Comparison of ENCODE assay signal across 8 cellular contexts in the genomic region with DNA sequence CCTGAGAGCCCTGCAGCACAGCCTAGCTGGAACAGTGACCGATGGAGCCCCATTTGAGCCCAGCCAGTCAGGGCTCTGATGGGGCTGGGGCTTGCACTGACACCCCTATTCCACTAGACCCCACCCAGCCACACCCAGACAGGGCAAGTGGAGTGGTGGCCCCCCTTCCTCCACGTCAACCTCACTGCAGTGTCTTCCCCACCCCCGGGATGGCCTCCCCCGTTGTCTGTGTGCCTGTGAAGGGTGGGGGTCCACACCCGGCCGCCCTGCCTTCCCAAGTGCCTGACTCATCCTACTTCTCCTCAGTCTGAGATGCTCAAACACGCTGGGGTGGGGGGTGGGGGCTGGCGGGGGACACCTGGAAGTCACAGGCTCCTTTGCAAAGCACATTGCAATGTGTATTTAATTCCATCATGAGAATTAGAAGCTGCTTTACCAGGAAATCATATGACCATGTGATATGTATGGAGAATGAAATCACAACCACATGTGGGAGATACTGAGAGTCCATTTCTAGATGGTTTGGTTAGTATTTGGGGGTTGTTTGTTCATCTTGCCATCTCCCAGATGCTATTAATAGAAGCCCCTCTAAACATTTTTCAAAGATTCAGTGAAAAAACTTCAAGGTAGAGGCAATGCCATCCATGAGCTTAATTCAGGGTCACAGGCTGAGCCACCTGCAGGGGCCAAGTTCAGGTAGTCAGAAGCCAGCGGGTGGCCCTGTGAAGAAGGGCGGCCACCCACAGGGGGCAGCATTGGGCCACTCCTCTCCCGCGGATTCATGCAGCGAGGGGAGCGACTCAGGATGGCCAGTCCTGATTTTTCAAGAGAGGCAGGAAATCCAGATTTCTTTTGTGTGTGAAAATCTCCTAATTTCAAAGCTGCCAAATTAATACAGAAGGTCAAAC. TPM values are rescaled to one million over a fixed set of nuclear protein-coding genes. Genes with fewer than 3 reads are reported as not detected.
DNase-seq lines count a peak whose midpoint lies in the region; ATAC-seq and TF ChIP-seq lines count a peak whose summit lies in the region.

No MANE protein-coding gene starts in this region.

- intact Hi-C loops in left cardiac atrium (cut with DNase I), result loop anchor here in 1 of 2 donors (5.0 kb wide), 1 partner anchor 51 kb away; no protein-coding TSS in a partner anchor
- intact Hi-C loops in prostate gland (cut with DNase I), result no loop called here

- ATAC-seq in HG03159 (IDR thresholded peaks at IDR 0.05; ENCODE audit: unreplicated experiment), result peak; percentile 62
- ATAC-seq in RWPE2 (ENCODE audit: low read depth), result peak; percentile 60; the same call in 2 of the 3 replicates
- peak; percentile 44 to 65 for ATAC-seq in left cardiac atrium
- ATAC-seq in GM19463 (IDR thresholded peaks at IDR 0.05; ENCODE audit: unreplicated experiment), result no peak
- ATAC-seq in HG03469 (IDR thresholded peaks at IDR 0.05; ENCODE audit: unreplicated experiment), result no peak

- no peaks in the 10 kb centered on the region for H3K36me3 ChIP-seq in RWPE2 (ENCODE audit: low read depth)
- no peaks in the 10 kb centered on the region for H3K36me3 ChIP-seq in prostate gland

- H3K4me3 ChIP-seq in RWPE2 (ENCODE audit: severe bottlenecking), result no peak overlapping the region
- H3K4me3 ChIP-seq in prostate gland, result no peak overlapping the region

- TF ChIP-seq POLR2A in prostate gland (IDR thresholded peaks at IDR 0.05), result no peak

- peak; percentile 46 for DNase-seq in EL
- DNase-seq in RWPE2 (ENCODE audit: low spot score), result no peak
- DNase-seq in activated naive CD4-positive, alpha-beta T cell treated with anti-CD3 and anti-CD28 coated beads, Interleukin-2, amount 50 U/mL, for 16 hours, result peak; percentile 65
- DNase-seq in left cardiac atrium, result peak; percentile 73
- peak; percentile 49 for DNase-seq in prostate gland (ENCODE audit: low spot score)

- TF ChIP-seq CTCF in RWPE2 (IDR thresholded peaks at IDR 0.05; ENCODE audit: poor library complexity, severe bottlenecking) (peak; percentile 76), prostate gland (IDR thresholded peaks at IDR 0.05) (peak; percentile 60 to 82 (median 76))

- no peaks in the 10 kb centered on the region for H3K9me3 ChIP-seq in RWPE2 (ENCODE audit: severe bottlenecking)
- H3K9me3 ChIP-seq in prostate gland, result no peaks in the 10 kb centered on the region

- H3K27me3 ChIP-seq in RWPE2 (ENCODE audit: insufficient read depth, poor library complexity, severe bottlenecking), result no peaks in the 10 kb centered on the region
- H3K27me3 ChIP-seq in prostate gland (replicated peaks; ENCODE audit: insufficient read depth), result no peaks in the 10 kb centered on the region

- H3K4me1 ChIP-seq in RWPE2 (ENCODE audit: insufficient read depth, poor library complexity, severe bottlenecking) (no peaks in the 10 kb centered on the region), prostate gland (replicated peaks) (no peaks in the 10 kb centered on the region)

- WGBS in prostate gland, result 31% methylated on average over 14 of the region's 14 CpGs

- H3K27ac ChIP-seq in RWPE2 (ENCODE audit: poor library complexity, severe bottlenecking) (no peak overlapping the region), prostate gland (no peak overlapping the region)

RNA-seq across cellular contexts. Expression of gene GMPPA, which starts 22.7 kb away (rescaled TPM):
- total RNA-seq in left cardiac atrium (10 to 100 TPM; 29.0 to 30.0 TPM), prostate gland (10 to 100 TPM; 41.2 to 53.8 TPM)

RNA-seq across cellular contexts. Expression of gene ASIC4, which starts 38.3 kb away (rescaled TPM):
- total RNA-seq in left cardiac atrium, result under 1 TPM in 1 of 2 donors, not detected in 1; 0.32 TPM
- under 1 TPM; 0.09 to 0.45 TPM for total RNA-seq in prostate gland

RNA-seq across cellular contexts. Expression of gene SPEG, which starts 41.3 kb away (rescaled TPM):
- total RNA-seq in left cardiac atrium (10 to 100 TPM; 94.6 to 94.9 TPM), prostate gland (10 to 100 TPM; 30.7 to 53.4 TPM)

RNA-seq across cellular contexts. Expression of gene DES, which starts 57.8 kb away (rescaled TPM):
- total RNA-seq in left cardiac atrium, result 1,000 to 10,000 TPM; 5,895 to 7,519 TPM
- total RNA-seq in prostate gland, result 1,000 to 10,000 TPM; 1,584 to 1,742 TPM

Comparison
In these comparisons a context has a peak if more than half of its experiments do, and no peak if none do; other contexts are left out.
1. ATAC-seq: peak in HG03159 (single experiment), RWPE2 (single experiment) and left cardiac atrium (2 of 2); none in GM19463 (single experiment) and HG03469 (single experiment).